1 cellular context compared by ENCODE assay signal in genomic region chrX:110395877-110396276, GRCh38.
TF ChIP-seq lines count a peak whose summit lies in the region.

No MANE protein-coding gene starts in this region.

TF ChIP-seq in SK-N-SH treated with all-trans-retinoic acid at 6 μM for 48 hours, 23 proteins besides CTCF, POLR2A, EP300 and RAD21 (continued from another document):
- TF ChIP-seq, protein P1, sequence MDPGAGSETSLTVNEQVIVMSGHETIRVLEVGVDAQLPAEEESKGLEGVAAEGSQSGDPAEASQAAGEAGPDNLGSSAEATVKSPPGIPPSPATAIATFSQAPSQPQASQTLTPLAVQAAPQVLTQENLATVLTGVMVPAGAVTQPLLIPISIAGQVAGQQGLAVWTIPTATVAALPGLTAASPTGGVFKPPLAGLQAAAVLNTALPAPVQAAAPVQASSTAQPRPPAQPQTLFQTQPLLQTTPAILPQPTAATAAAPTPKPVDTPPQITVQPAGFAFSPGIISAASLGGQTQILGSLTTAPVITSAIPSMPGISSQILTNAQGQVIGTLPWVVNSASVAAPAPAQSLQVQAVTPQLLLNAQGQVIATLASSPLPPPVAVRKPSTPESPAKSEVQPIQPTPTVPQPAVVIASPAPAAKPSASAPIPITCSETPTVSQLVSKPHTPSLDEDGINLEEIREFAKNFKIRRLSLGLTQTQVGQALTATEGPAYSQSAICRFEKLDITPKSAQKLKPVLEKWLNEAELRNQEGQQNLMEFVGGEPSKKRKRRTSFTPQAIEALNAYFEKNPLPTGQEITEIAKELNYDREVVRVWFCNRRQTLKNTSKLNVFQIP (CRISPR knock-in tag; IDR thresholded peaks at IDR 0.05; ENCODE audit: borderline replicate concordance, low read depth) = no peak
- TF ChIP-seq OSR1 (CRISPR knock-in tag; IDR thresholded peaks at IDR 0.05) = no peak
